ENCODE assay signal across 27 cellular contexts in the genomic region with DNA sequence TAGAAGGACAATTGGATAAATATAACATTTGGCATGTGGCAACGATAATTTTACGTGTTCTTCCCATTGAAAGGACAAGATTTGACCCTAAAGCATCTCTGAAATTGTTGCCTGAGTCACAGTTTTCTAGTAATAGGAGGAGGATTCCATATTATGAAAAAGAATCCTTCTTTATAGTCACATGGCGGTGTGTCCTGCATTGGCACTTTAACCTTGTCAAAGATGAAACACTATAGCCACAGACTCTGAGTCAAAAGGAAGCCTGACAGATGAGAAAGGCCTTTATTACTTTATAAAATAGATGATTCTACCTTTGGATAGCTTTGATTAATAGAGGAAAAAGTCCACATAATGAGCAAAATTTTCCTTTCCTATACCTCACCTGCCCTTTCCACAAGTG. TPM values are rescaled to one million over a fixed set of nuclear protein-coding genes. Genes with fewer than 3 reads are reported as not detected.
"Had no signal": no experiment of that assay in that cellular context is flagged by ENCODE, and none has a peak within 500 bp of the region (broad histone marks: within the 10 kb centered on the region; RNA-seq: fewer than 3 reads in every experiment).

No MANE protein-coding gene starts in this region.

- ATAC-seq: effector memory CD8-positive, alpha-beta T cell; heart left ventricle; left lobe of liver; naive thymus-derived CD4-positive, alpha-beta T cell; right cardiac atrium; stimulated activated naive B cell treated with anti-CD40 and anti-IgM and Interleukin-4, amounts not matched to agents 10 μg/mL and 1 μg/mL and 100 μg/mL, for 72 hours had no signal

- H3K4me1 ChIP-seq: psoas muscle had no signal

- FAIRE-seq: endometrium, kidney had no signal

- H3K36me3 ChIP-seq: gastrocnemius medialis, heart left ventricle, ovary, sigmoid colon, thoracic aorta, transverse colon, vagina had no signal

- DNase-seq: cortex of kidney; effector memory CD8-positive, alpha-beta T cell; erythroblast; esophagus squamous epithelium; gastrocnemius medialis; heart left ventricle; kidney; midbrain; naive thymus-derived CD4-positive, alpha-beta T cell; nephron progenitor cell; nucleus accumbens; ovary; posterior cingulate gyrus; psoas muscle; right cardiac atrium; sigmoid colon; stimulated activated CD4-positive, alpha-beta T cell treated with anti-CD3 and anti-CD28 coated beads, Interleukin-15, amount 100 ng/mL, for 24 hours; stimulated activated CD4-positive, alpha-beta T cell treated with anti-CD3 and anti-CD28 coated beads, Interleukin-2, amount 100 ng/mL, for 48 hours; stimulated activated naive B cell treated with anti-CD40 and anti-IgM and Interleukin-4, amounts not matched to agents 10 μg/mL and 1 μg/mL and 100 μg/mL, for 72 hours; transverse colon had no signal

- H3K27ac ChIP-seq: esophagus squamous epithelium, gastrocnemius medialis, heart left ventricle, hepatocyte, ovary, psoas muscle, sigmoid colon, skin epidermis, thoracic aorta, transverse colon, vagina had no signal

- H3K27me3 ChIP-seq: esophagus squamous epithelium, gastrocnemius medialis, heart left ventricle, hepatocyte, ovary, sigmoid colon, transverse colon, vagina had no signal

- H2AFZ ChIP-seq: hepatocyte had no signal

- H3K4me3 ChIP-seq: esophagus squamous epithelium, gastrocnemius medialis, heart left ventricle, hepatocyte, lung, ovary, psoas muscle, sigmoid colon, skin epidermis, thoracic aorta, transverse colon, vagina had no signal

- H3K4me2 ChIP-seq: hepatocyte had no signal

- H3K9me3 ChIP-seq: esophagus squamous epithelium, gastrocnemius medialis, heart left ventricle, ovary, psoas muscle, sigmoid colon, thoracic aorta, transverse colon, vagina had no signal

RNA-seq across cellular contexts. Expression of a gene that starts 11.5 kb away (rescaled TPM):
- total RNA-seq: naive thymus-derived CD4-positive, alpha-beta T cell had no signal
